17 cellular contexts compared by ENCODE assay signal in the genomic region with DNA sequence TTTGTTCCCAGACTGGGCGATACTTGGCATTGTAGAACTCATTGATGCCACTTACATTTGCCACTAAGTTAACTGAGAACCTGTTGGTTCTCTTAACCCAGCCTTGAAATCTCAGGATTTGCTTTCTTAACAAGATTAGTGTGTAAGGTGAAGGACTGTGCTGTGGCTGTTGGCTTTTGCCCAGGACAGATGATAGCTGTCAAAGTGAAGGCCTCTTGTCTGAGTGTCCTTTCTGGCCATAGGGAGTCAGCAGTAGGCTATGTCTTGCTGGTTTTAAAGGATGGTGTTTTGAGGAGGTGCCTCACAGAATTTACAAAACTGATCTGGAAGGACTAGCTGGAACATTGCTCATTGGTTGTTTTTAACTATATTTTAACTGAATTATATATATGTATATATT. TPM values are rescaled to one million over a fixed set of nuclear protein-coding genes. Genes with fewer than 3 reads are reported as not detected.
DNase-seq lines count a peak whose midpoint lies in the region; ATAC-seq and TF ChIP-seq lines count a peak whose summit lies in the region.
"Had no signal": no experiment of that assay in that cellular context is flagged by ENCODE, and none has a peak within 500 bp of the region (broad histone marks: within the 10 kb centered on the region; RNA-seq: fewer than 3 reads in every experiment).

No MANE protein-coding gene starts in this region.

- H3K4me1 Mint-ChIP-seq in brain (peaks cover 71% of the 10 kb centered on the region), neural progenitor cell (peaks cover 51% of the 10 kb centered on the region)
- peaks cover 11 to 22% (median 11%) of the 10 kb centered on the region in 3 donors for H3K4me1 Mint-ChIP-seq in CD8-positive, alpha-beta memory T cell

- H3K36me3 ChIP-seq in HAP-1 (replicated peaks) (no peaks in the 10 kb centered on the region), neural progenitor cell (no peaks in the 10 kb centered on the region)
- no peaks in the 10 kb centered on the region for H3K36me3 ChIP-seq in CD8-positive, alpha-beta memory T cell (ENCODE audit: insufficient read depth, low read length)
- H3K36me3 ChIP-seq: BE2C, gastroesophageal sphincter, prostate gland had no signal

- ATAC-seq in GM21786 (IDR thresholded peaks at IDR 0.05; ENCODE audit: unreplicated experiment) = no peak
- ATAC-seq: gastroesophageal sphincter, left ventricle myocardium superior, Panc1 had no signal

- no peaks in the 10 kb centered on the region for H3K9me3 Mint-ChIP-seq in brain
- H3K9me3 Mint-ChIP-seq in neural progenitor cell = no peaks in the 10 kb centered on the region
- H3K9me3 Mint-ChIP-seq in CD8-positive, alpha-beta memory T cell = no peaks in the 10 kb centered on the region
- H3K9me3 Mint-ChIP-seq: activated naive CD4-positive, alpha-beta T cell treated with anti-CD3 and anti-CD28 coated beads, Interleukin-2, amount 50 U/mL, for 24 hours; H9 had no signal

- peaks cover 6% of the 10 kb centered on the region for H3K27me3 Mint-ChIP-seq in brain
- peaks cover 15% of the 10 kb centered on the region for H3K27me3 Mint-ChIP-seq in neural progenitor cell (ENCODE audit: insufficient read depth, low read depth)
- H3K27me3 Mint-ChIP-seq in CD8-positive, alpha-beta memory T cell = peaks cover 33 to 53% of the 10 kb centered on the region in 2 donors

- CTCF ChIA-PET in CD8-positive, alpha-beta memory T cell (lab: Charles Lee) = interaction anchor here (1.0 kb wide), 1 partner anchor 11 kb away, joined by 3 read pairs; no protein-coding TSS in a partner anchor

- POLR2A ChIA-PET in CD8-positive, alpha-beta memory T cell (lab: Charles Lee) = no interaction called here

- in situ Hi-C loops in HAP-1 (cut with MboI; ENCODE audit: low sequenced_read_pairs) = no loop called here

- H3K9me3 ChIP-seq in HAP-1 (no peaks in the 10 kb centered on the region), neural progenitor cell (ENCODE audit: low read depth) (no peaks in the 10 kb centered on the region)
- H3K9me3 ChIP-seq in CD8-positive, alpha-beta memory T cell (ENCODE audit: low read length) = no peaks in the 10 kb centered on the region
- H3K9me3 ChIP-seq: BE2C, gastroesophageal sphincter, prostate gland, testis had no signal

- H3K4me2 ChIP-seq in neural progenitor cell = peak overlapping the region; percentile 90

- H3K4me3 ChIP-seq in HAP-1 (peak overlapping the region; percentile 89; the same call in 1 of the 2 replicates), neural progenitor cell (peak overlapping the region; percentile 97)
- no peak overlapping the region for H3K4me3 ChIP-seq in CD8-positive, alpha-beta memory T cell (ENCODE audit: low read length)
- H3K4me3 ChIP-seq: gastroesophageal sphincter, prostate gland had no signal

- H3K9ac ChIP-seq in neural progenitor cell = no peak overlapping the region

- peaks cover 33% of the 10 kb centered on the region for H3F3A ChIP-seq in neural progenitor cell (ENCODE audit: low read depth)

- H3K27ac Mint-ChIP-seq in brain (peak overlapping the region in 4 of 5 experiments; percentile 63 to 97 (median 94)), neural progenitor cell (no peak overlapping the region)
- no peak overlapping the region for H3K27ac Mint-ChIP-seq in CD8-positive, alpha-beta memory T cell
- H3K27ac Mint-ChIP-seq: H9 had no signal

- no peak overlapping the region for H3K27ac ChIP-seq in neural progenitor cell
- H3K27ac ChIP-seq in CD8-positive, alpha-beta memory T cell (ENCODE audit: low read depth, low read length) = no peak overlapping the region
- H3K27ac ChIP-seq: gastroesophageal sphincter, prostate gland, SK-N-MC, testis had no signal

- H4K20me1 ChIP-seq in neural progenitor cell (ENCODE audit: low read depth) = peaks cover 73% of the 10 kb centered on the region

- H3K36me3 Mint-ChIP-seq in brain = no peaks in the 10 kb centered on the region
- H3K36me3 Mint-ChIP-seq in neural progenitor cell = peaks cover 3% of the 10 kb centered on the region
- no peaks in the 10 kb centered on the region for H3K36me3 Mint-ChIP-seq in CD8-positive, alpha-beta memory T cell
- H3K36me3 Mint-ChIP-seq: activated naive CD4-positive, alpha-beta T cell treated with anti-CD3 and anti-CD28 coated beads, Interleukin-2, amount 50 U/mL, for 24 hours had no signal

- no peak overlapping the region for H2AFZ ChIP-seq in neural progenitor cell (replicated peaks)

- peaks cover 75% of the 10 kb centered on the region for H3K79me2 ChIP-seq in neural progenitor cell (ENCODE audit: low read depth)

- peaks cover 3% of the 10 kb centered on the region; the same call in 1 of the 2 replicates for H3K27me3 ChIP-seq in HAP-1 (ENCODE audit: low read depth)
- H3K27me3 ChIP-seq in neural progenitor cell = peaks cover 34% of the 10 kb centered on the region
- H3K27me3 ChIP-seq in CD8-positive, alpha-beta memory T cell (ENCODE audit: insufficient read depth, low read length, poor library complexity, severe bottlenecking) = peaks cover 46% of the 10 kb centered on the region
- H3K27me3 ChIP-seq: testis had no signal

- H3K4me3 Mint-ChIP-seq in brain (peak overlapping the region; percentile 87 to 90 (median 88)), neural progenitor cell (peak overlapping the region; percentile 91)
- peak overlapping the region in 3 of 7 donors; percentile 26 to 62 (median 52) for H3K4me3 Mint-ChIP-seq in CD8-positive, alpha-beta memory T cell
- H3K4me3 Mint-ChIP-seq: activated naive CD4-positive, alpha-beta T cell treated with anti-CD3 and anti-CD28 coated beads, Interleukin-2, amount 50 U/mL, for 24 hours had no signal

- TF ChIP-seq CTCF in brain (conservative IDR thresholded peaks at IDR 0.05) = no peak
- no peak for TF ChIP-seq CTCF in neural progenitor cell (IDR thresholded peaks at IDR 0.05)

- H3K4me1 ChIP-seq in HAP-1 = peaks cover 35% of the 10 kb centered on the region
- peaks cover 50% of the 10 kb centered on the region for H3K4me1 ChIP-seq in neural progenitor cell
- H3K4me1 ChIP-seq in CD8-positive, alpha-beta memory T cell (ENCODE audit: insufficient read depth, low read length) = peaks cover 19% of the 10 kb centered on the region

- DNase-seq in HAP-1 (ENCODE audit: low spot score in 2 of 2) (no peak), NCI-H524 treated with DMSO at 0.1 percent for 48 hours (lab: John Stamatoyannopoulos, UW) (peak; percentile 66), neural progenitor cell (ENCODE audit: low spot score) (peak; percentile 18), GDM1 (lab: John Stamatoyannopoulos, UW) (no peak)
- DNase-seq in CD8-positive, alpha-beta memory T cell = no peak
- DNase-seq: activated CD4-positive, alpha-beta T cell treated with anti-CD3 and anti-CD28 coated beads, Interleukin-2, amount 50 U/mL, for 4 hours; BE2C; H9; left ventricle myocardium superior; testis had no signal

RNA-seq across cellular contexts. Expression of a gene that starts 2.6 kb away (rescaled TPM):
- 309 TPM for polyA plus RNA-seq in brain (ENCODE audit: insufficient read depth, low read depth, low replicate concordance)
- total RNA-seq in neural progenitor cell (ENCODE audit: low replicate concordance) = 46.3 and 93.5 TPM in 2 replicates
- not detected for total RNA-seq in CD8-positive, alpha-beta memory T cell
- polyA plus RNA-seq in CD8-positive, alpha-beta memory T cell = not detected
- total RNA-seq: left ventricle myocardium superior had no signal

Comparison
In these comparisons a context has a peak if more than half of its experiments do, and no peak if none do; other contexts are left out.
1. DNase-seq: peak in NCI-H524 treated with DMSO at 0.1 percent for 48 hours (single experiment) and neural progenitor cell (single experiment); none in HAP-1 (0 of 2), GDM1 (single experiment) and CD8-positive, alpha-beta memory T cell (0 of 5).
2. H3K27ac Mint-ChIP-seq: peak in brain (4 of 5); none in neural progenitor cell (single experiment) and CD8-positive, alpha-beta memory T cell (0 of 8).
3. RNA of a gene that starts 2.6 kb away (total RNA-seq): 46.3 to 93.5 TPM in neural progenitor cell; not detected in CD8-positive, alpha-beta memory T cell; every median in the first group is over 10 times any median in the second.